Comparison of ENCODE assay signal across 10 cellular contexts in genomic region chr15:90557651-90558084, GRCh38. TPM values are rescaled to one million over a fixed set of nuclear protein-coding genes. Genes with fewer than 3 reads are reported as not detected.
DNase-seq lines count a peak whose midpoint lies in the region; ATAC-seq and TF ChIP-seq lines count a peak whose summit lies in the region.
"Had no signal": no experiment of that assay in that cellular context is flagged by ENCODE, and none has a peak within 500 bp of the region (broad histone marks: within the 10 kb centered on the region; RNA-seq: fewer than 3 reads in every experiment).

No MANE protein-coding gene starts in this region.

- peaks cover 25% of the 10 kb centered on the region for H3K36me3 Mint-ChIP-seq in brain

- no peaks in the 10 kb centered on the region for H3K27me3 Mint-ChIP-seq in brain

- no peaks in the 10 kb centered on the region for H3K27me3 ChIP-seq in PC-3 (ENCODE audit: low read length)

- no peaks in the 10 kb centered on the region for H3K79me2 ChIP-seq in PC-3 (ENCODE audit: low read length)

- no peaks in the 10 kb centered on the region for H3F3A ChIP-seq in PC-3 (ENCODE audit: low read length, unreplicated experiment)

- no peak overlapping the region for H3K4me2 ChIP-seq in PC-3 (ENCODE audit: low read length)
- H3K4me2 ChIP-seq: A549 had no signal

- no peaks in the 10 kb centered on the region for H3K4me1 ChIP-seq in PC-3 (ENCODE audit: insufficient read depth, low read length)

- H3K4me1 Mint-ChIP-seq in brain = peaks cover 79% of the 10 kb centered on the region

- BruUV-seq in PC-3 (replicated peaks; lab: Mats Ljungman, UMichigan) = no TSS peak

- H3K9ac ChIP-seq in PC-3 (ENCODE audit: low read length) = no peak overlapping the region

- CTCF ChIA-PET in PC-3 (lab: Charles Lee) = no interaction called here

- H3K27ac ChIP-seq in substantia nigra (ENCODE audit: low read depth, low read length, poor library complexity, severe bottlenecking) (peak overlapping the region; percentile 78), PC-3 (ENCODE audit: low read length) (no peak overlapping the region)
- H3K27ac ChIP-seq: epithelial cell of prostate had no signal

- intact Hi-C loops in PC-3 (cut with micrococcal nuclease) = no loop called here

- peaks cover 0 to 7% (median 0%) of the 10 kb centered on the region in 5 experiments for H3K9me3 Mint-ChIP-seq in brain

- no peak overlapping the region for H2AFZ ChIP-seq in PC-3 (ENCODE audit: low read length)

- no peaks in the 10 kb centered on the region for H3K9me2 ChIP-seq in PC-3 (replicated peaks; ENCODE audit: low read length)

- ATAC-seq in PC-3 = no peak

- POLR2A ChIA-PET in PC-3 (lab: Charles Lee; ENCODE audit: unreplicated experiment) = interaction anchor here (0.5 kb wide), 1 partner anchor 230 kb away, joined by 12 read pairs; no protein-coding TSS in a partner anchor

- DNase-seq in DMS153 (lab: John Stamatoyannopoulos, UW) (peak; percentile 8), DMS153 treated with DMSO at 0.1 percent for 48 hours (lab: John Stamatoyannopoulos, UW; ENCODE audit: unreplicated experiment) (no peak), left kidney (ENCODE audit: low read depth, low spot score) (peak; percentile 39), substantia nigra (lab: John Stamatoyannopoulos, UW) (peak in 39 of 49 donors; percentile 13 to 79 (median 50)), NCI-H2081 (lab: John Stamatoyannopoulos, UW) (no peak), PC-3 (no peak)
- no peak for DNase-seq in stimulated activated CD4-positive, alpha-beta T cell treated with anti-CD3 and anti-CD28 coated beads, Interleukin-2, amount 100 ng/mL, for 24 hours

- no peaks in the 10 kb centered on the region for H3K9me3 ChIP-seq in PC-3 (ENCODE audit: low read length)
- H3K9me3 ChIP-seq: A549 had no signal

- peak overlapping the region; percentile 35 to 94 (median 84) for H3K27ac Mint-ChIP-seq in brain

- no peaks in the 10 kb centered on the region for H4K20me1 ChIP-seq in PC-3 (ENCODE audit: low read length)

- H3K36me3 ChIP-seq in PC-3 (ENCODE audit: low read depth, low read length) = no peaks in the 10 kb centered on the region

- H3K4me3 ChIP-seq in PC-3 (ENCODE audit: low read length) = no peak overlapping the region
- H3K4me3 ChIP-seq: A549 had no signal

- no peak for TF ChIP-seq CTCF in brain (conservative IDR thresholded peaks at IDR 0.05)
- no peak for TF ChIP-seq CTCF in PC-3 (conservative IDR thresholded peaks at IDR 0.05; ENCODE audit: low read depth, low read length)

- H3K4me3 Mint-ChIP-seq in brain = peak overlapping the region; percentile 11 to 59 (median 27)

RNA-seq across cellular contexts. Expression of gene CRTC3, which starts 27.9 kb away (rescaled TPM):
- polyA plus RNA-seq in brain (ENCODE audit: insufficient read depth, low read depth, low replicate concordance) = 37.2 TPM
- total RNA-seq in PC-3 (2014; rRNA removed) = 12.4 and 18.8 TPM in 2 replicates

Comparison
In these comparisons a context has a peak if more than half of its experiments do, and no peak if none do; other contexts are left out.
1. DNase-seq: peak in DMS153 (single experiment), left kidney (single experiment) and substantia nigra (39 of 49); none in DMS153 treated with DMSO at 0.1 percent for 48 hours (single experiment), stimulated activated CD4-positive, alpha-beta T cell treated with anti-CD3 and anti-CD28 coated beads, Interleukin-2, amount 100 ng/mL, for 24 hours (0 of 2), NCI-H2081 (0 of 2) and PC-3 (single experiment).